ENCODE assay signal across 8 cellular contexts in the genomic region with DNA sequence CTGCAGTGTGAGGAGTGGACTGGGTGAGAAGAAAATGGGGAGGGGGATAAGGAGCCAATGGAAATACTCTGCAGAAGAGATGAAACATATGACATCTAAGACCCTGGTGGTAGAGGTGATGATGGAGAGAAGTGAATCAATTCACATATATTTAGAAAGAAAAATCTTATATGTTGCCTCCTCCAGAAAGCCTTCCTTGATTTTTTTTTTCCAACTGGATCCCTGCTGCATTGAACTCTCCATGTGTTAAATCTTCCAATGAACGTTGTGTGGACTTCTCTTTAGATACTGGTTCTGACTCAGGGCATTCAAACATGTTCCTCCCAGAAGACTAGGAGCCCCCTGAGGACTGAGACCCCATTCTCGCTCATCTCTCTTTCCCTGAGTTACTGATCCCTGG.
"Had no signal": no experiment of that assay in that cellular context is flagged by ENCODE, and none has a peak within 500 bp of the region (broad histone marks: within the 10 kb centered on the region; RNA-seq: fewer than 3 reads in every experiment).

No MANE protein-coding gene starts in this region.

- H3K27me3 Mint-ChIP-seq: IgD-negative memory B cell had no signal

- H3K27ac ChIP-seq: HL-60, KMS-11 had no signal

- H3K36me3 Mint-ChIP-seq: IgD-negative memory B cell had no signal

- DNase-seq: IMR-90, KBM-7, KG1 had no signal

- FAIRE-seq: HepG2, HTR-8/SVneo had no signal

- H3K27ac Mint-ChIP-seq: IgD-negative memory B cell had no signal

- H3K4me2 ChIP-seq: KMS-11 had no signal

- H3K9ac ChIP-seq: KMS-11 had no signal

- H3K4me1 Mint-ChIP-seq: IgD-negative memory B cell had no signal

- ATAC-seq: HepG2 had no signal
